In the genomic region with DNA sequence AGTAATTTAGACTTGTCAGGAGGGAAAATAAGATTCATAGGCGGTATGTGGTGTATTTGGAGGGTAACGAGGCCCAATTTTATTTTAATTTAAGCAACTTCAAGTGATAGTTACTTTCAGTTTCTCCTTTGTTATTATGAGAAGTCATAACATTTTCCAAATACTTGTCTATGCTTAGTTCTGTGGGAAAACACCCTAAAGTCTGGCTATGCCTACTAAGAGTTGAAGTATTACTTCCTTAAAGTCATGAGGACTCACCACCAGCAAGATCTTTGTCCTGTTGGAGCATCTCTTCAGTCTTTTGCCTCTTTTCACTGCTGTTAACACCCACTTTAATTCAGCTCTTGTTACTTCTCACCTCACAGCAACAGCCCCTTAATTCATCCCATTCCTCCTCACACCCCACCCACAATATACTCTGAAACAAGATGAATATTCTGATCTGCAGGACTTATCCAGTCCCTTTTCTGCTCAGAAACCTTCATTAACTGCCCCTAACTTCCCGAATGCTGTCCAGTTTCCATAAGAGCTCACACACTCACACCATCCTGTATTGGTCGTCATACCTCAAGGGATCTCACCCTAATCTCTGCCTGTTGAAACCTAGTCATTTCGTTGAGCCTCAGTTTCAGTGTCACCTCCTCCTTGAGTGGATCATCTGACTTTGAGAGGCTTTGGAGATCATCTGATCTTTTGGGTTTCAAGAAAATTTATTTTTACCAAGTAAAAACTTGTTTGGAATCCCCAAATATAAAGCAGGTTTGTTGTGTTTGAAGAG, we compare ENCODE assay signal across 19 cellular contexts.
A peak's percentile ranks its signal among the peaks of the same experiment; 100 is the strongest.
DNase-seq lines count a peak whose midpoint lies in the region; ATAC-seq, FAIRE-seq and TF ChIP-seq lines count a peak whose summit lies in the region.
"Had no signal": no experiment of that assay in that cellular context is flagged by ENCODE, and none has a peak within 500 bp of the region (broad histone marks: within the 10 kb centered on the region; RNA-seq: fewer than 3 reads in every experiment).

No MANE protein-coding gene starts in this region.

- no peaks in the 10 kb centered on the region for H3K36me3 ChIP-seq in psoas muscle (ENCODE audit: insufficient read depth in 1 of 2, low read depth in 1 of 2)
- H3K36me3 ChIP-seq: ovary had no signal

- 82% methylated on average over 5 of the region's 5 CpGs for WGBS in psoas muscle, 3 donors

- no peak overlapping the region for H3K27ac ChIP-seq in psoas muscle
- H3K27ac ChIP-seq: hepatocyte, ovary, skin epidermis, VCaP had no signal

- H3K4me3 Mint-ChIP-seq in activated naive CD8-positive, alpha-beta T cell treated with anti-CD3 and anti-CD28 coated beads, Interleukin-2, amount 50 U/mL, for 24 hours = no peak overlapping the region
- H3K4me3 Mint-ChIP-seq in CD14-positive monocyte = no peak overlapping the region

- intact Hi-C loops in CD14-positive monocyte (cut with micrococcal nuclease) (no loop called here), psoas muscle (cut with DNase I) (no loop called here)

- H3K9me3 Mint-ChIP-seq in activated naive CD8-positive, alpha-beta T cell treated with anti-CD3 and anti-CD28 coated beads, Interleukin-2, amount 50 U/mL, for 24 hours = no peaks in the 10 kb centered on the region
- peaks cover 0 to 5% (median 0%) of the 10 kb centered on the region in 7 donors for H3K9me3 Mint-ChIP-seq in CD14-positive monocyte

- H3K27ac Mint-ChIP-seq in activated naive CD8-positive, alpha-beta T cell treated with anti-CD3 and anti-CD28 coated beads, Interleukin-2, amount 50 U/mL, for 24 hours = peak overlapping the region; percentile 30
- H3K27ac Mint-ChIP-seq in CD14-positive monocyte = no peak overlapping the region

- H3K36me3 Mint-ChIP-seq in activated naive CD8-positive, alpha-beta T cell treated with anti-CD3 and anti-CD28 coated beads, Interleukin-2, amount 50 U/mL, for 24 hours (ENCODE audit: low read depth) = no peaks in the 10 kb centered on the region
- H3K36me3 Mint-ChIP-seq in CD14-positive monocyte = no peaks in the 10 kb centered on the region

- H3K4me1 ChIP-seq in psoas muscle = no peaks in the 10 kb centered on the region

- H3K9me3 ChIP-seq in psoas muscle = no peaks in the 10 kb centered on the region
- H3K9me3 ChIP-seq: ovary had no signal

- peaks cover 10% of the 10 kb centered on the region for H3K4me1 Mint-ChIP-seq in activated naive CD8-positive, alpha-beta T cell treated with anti-CD3 and anti-CD28 coated beads, Interleukin-2, amount 50 U/mL, for 24 hours
- no peaks in the 10 kb centered on the region for H3K4me1 Mint-ChIP-seq in CD14-positive monocyte

- TF ChIP-seq POLR2A in GM12891 (IDR thresholded peaks at IDR 0.05; ENCODE audit: low read depth, low read length) = no peak

- FAIRE-seq in GM12891 (lab: Jason Lieb, UNC) = peak; percentile 43
- FAIRE-seq: astrocyte had no signal

- H3K4me3 ChIP-seq in psoas muscle = no peak overlapping the region
- H3K4me3 ChIP-seq: hepatocyte, ovary, skin epidermis had no signal

- DNase-seq in A172 (ENCODE audit: low spot score) = peak; percentile 22
- no peak for DNase-seq in GM12891 (ENCODE audit: insufficient read length, low spot score)
- DNase-seq in activated naive CD8-positive, alpha-beta T cell treated with anti-CD3 and anti-CD28 coated beads, Interleukin-2, amount 50 U/mL, for 24 hours = no peak
- no peak for DNase-seq in NCI-H2171 (lab: John Stamatoyannopoulos, UW)
- no peak for DNase-seq in COLO668 (lab: John Stamatoyannopoulos, UW; ENCODE audit: unreplicated experiment)
- no peak for DNase-seq in CD14-positive monocyte (ENCODE audit: low spot score)
- no peak for DNase-seq in psoas muscle
- DNase-seq: GOT3; left cardiac atrium; NCI-H1105 treated with DMSO at 0.1 percent for 48 hours; NCI-H2227 treated with DMSO at 0.1 percent for 48 hours; ovary; stimulated activated naive CD4-positive, alpha-beta T cell treated with Interleukin-2 at 50 U/mL for 16 hours had no signal

- TF ChIP-seq CTCF in CD14-positive monocyte (IDR thresholded peaks at IDR 0.05) (no peak), psoas muscle (IDR thresholded peaks at IDR 0.05) (no peak)

- peaks cover 5% of the 10 kb centered on the region for H3K27me3 Mint-ChIP-seq in activated naive CD8-positive, alpha-beta T cell treated with anti-CD3 and anti-CD28 coated beads, Interleukin-2, amount 50 U/mL, for 24 hours
- H3K27me3 Mint-ChIP-seq in CD14-positive monocyte (ENCODE audit: low read depth in 3 of 3) = no peaks in the 10 kb centered on the region

- ATAC-seq in HG02885 (IDR thresholded peaks at IDR 0.05; ENCODE audit: poor library complexity, unreplicated experiment) (peak; percentile 45), psoas muscle (no peak)
- ATAC-seq in activated naive CD8-positive, alpha-beta T cell treated with anti-CD3 and anti-CD28 coated beads, Interleukin-2, amount 50 U/mL, for 24 hours = peak; percentile 68
- ATAC-seq: esophagus mucosa, left cardiac atrium had no signal

- no peaks in the 10 kb centered on the region for H3K27me3 ChIP-seq in psoas muscle (ENCODE audit: insufficient read depth in 3 of 3, low read length in 2 of 3)
- H3K27me3 ChIP-seq: hepatocyte, ovary had no signal

TF ChIP-seq in GM12891, 5 proteins besides CTCF, POLR2A, EP300 and RAD21:
- TF ChIP-seq POLR2AphosphoS5 (IDR thresholded peaks at IDR 0.05; ENCODE audit: low read depth, low read length) = no peak
- TF ChIP-seq PAX5 (IDR thresholded peaks at IDR 0.05; ENCODE audit: insufficient read depth, low read length, severe bottlenecking) = no peak
- TF ChIP-seq TAF1 (IDR thresholded peaks at IDR 0.05; ENCODE audit: low read depth, low read length) = no peak
- TF ChIP-seq SPI1 (IDR thresholded peaks at IDR 0.05; ENCODE audit: low read depth, low read length) = no peak
- no peak for TF ChIP-seq POU2F2 (IDR thresholded peaks at IDR 0.05; ENCODE audit: low read depth, low read length)

Comparison
In these comparisons a context has a peak if more than half of its experiments do, and no peak if none do; other contexts are left out.
1. ATAC-seq: peak in HG02885 (single experiment) and activated naive CD8-positive, alpha-beta T cell treated with anti-CD3 and anti-CD28 coated beads, Interleukin-2, amount 50 U/mL, for 24 hours (single experiment); none in psoas muscle (0 of 4).